Comparison of ENCODE assay signal across 8 cellular contexts in the genomic region with DNA sequence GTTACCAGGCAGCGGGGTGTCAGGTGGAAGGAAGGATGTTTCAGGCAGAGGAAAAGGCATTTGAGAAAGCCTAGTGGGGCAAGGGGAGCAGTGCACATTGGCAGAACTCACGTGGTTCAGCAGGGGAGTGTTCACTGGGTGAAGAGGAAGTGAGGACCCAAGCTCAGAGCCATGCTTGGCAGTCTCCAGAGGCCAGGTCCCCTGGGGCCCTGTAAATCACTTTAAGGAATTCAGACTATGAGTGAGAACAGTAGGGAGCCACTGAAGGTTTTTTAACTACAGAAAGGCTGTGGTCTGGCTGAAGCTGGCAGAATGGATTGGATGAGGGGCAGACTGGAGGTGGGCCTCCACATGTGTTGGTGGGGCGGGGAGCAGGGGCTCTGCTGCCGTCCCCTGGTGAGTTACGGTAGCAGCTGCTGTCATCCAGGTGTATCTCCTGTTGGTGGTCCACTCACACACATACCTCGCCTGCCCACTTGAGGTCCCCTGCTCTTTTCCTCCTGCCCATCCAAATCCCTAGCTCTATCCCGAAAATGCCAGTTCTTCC. TPM values are rescaled to one million over a fixed set of nuclear protein-coding genes. Genes with fewer than 3 reads are reported as not detected.
DNase-seq lines count a peak whose midpoint lies in the region; ATAC-seq and TF ChIP-seq lines count a peak whose summit lies in the region.

No MANE protein-coding gene starts in this region.

- H3K36me3 Mint-ChIP-seq in Calu3 (ENCODE audit: insufficient read depth, unreplicated experiment) (peaks cover 10% of the 10 kb centered on the region), osteocyte (ENCODE audit: unreplicated experiment) (no peaks in the 10 kb centered on the region)

- DNase-seq in ACHN (peak; percentile 85), OCI-M1 (lab: John Stamatoyannopoulos, UW) (peak; percentile 34), cardiac fibroblast (ENCODE audit: low read depth in 2 of 2) (peak; percentile 36 to 71), Calu3 (no peak), osteocyte (ENCODE audit: extremely low spot score, unreplicated experiment) (no peak)
- peak in 5 of 6 experiments; percentile 26 to 63 (median 57) for DNase-seq in stimulated activated naive CD4-positive, alpha-beta T cell (lab: John Stamatoyannopoulos, UW)

- H3K4me3 Mint-ChIP-seq in Calu3 (ENCODE audit: low read depth, unreplicated experiment) (no peak overlapping the region), osteocyte (ENCODE audit: unreplicated experiment) (no peak overlapping the region)

- H3K9me3 Mint-ChIP-seq in Calu3 (ENCODE audit: low read depth, unreplicated experiment) (no peaks in the 10 kb centered on the region), osteocyte (ENCODE audit: unreplicated experiment) (no peaks in the 10 kb centered on the region)

- ATAC-seq in GM18873 (IDR thresholded peaks at IDR 0.05; ENCODE audit: low FRiP score, unreplicated experiment) (peak; percentile 67), HG03039 (IDR thresholded peaks at IDR 0.05; ENCODE audit: unreplicated experiment) (peak; percentile 50)

- no TSS peak for BruUV-seq in Calu3 (replicated peaks; lab: Mats Ljungman, UMichigan)

- intact Hi-C loops in Calu3 (cut with micrococcal nuclease; ENCODE audit: unreplicated experiment), result no loop called here

- in situ Hi-C loops in ACHN (cut with HindIII; ENCODE audit: low pct_ligation_motif_present, low pct_unique_long_range_greater_than_20kb, low sequenced_read_pairs), result loop anchor here (25.0 kb wide), 1 partner anchor 212 kb away; a partner anchor contains a TSS

- peak; percentile 7 for TF ChIP-seq CTCF in cardiac fibroblast (IDR thresholded peaks at IDR 0.05; ENCODE audit: low read depth, low read length)
- TF ChIP-seq CTCF in Calu3 (IDR thresholded peaks at IDR 0.05; ENCODE audit: unreplicated experiment), result no peak
- TF ChIP-seq CTCF in osteocyte (IDR thresholded peaks at IDR 0.05), result no peak

- H3K27me3 Mint-ChIP-seq in Calu3 (ENCODE audit: unreplicated experiment), result no peaks in the 10 kb centered on the region
- no peaks in the 10 kb centered on the region for H3K27me3 Mint-ChIP-seq in osteocyte (ENCODE audit: unreplicated experiment)

- H3K4me3 ChIP-seq in cardiac fibroblast (replicated peaks in 1 of 2; ENCODE audit: low read depth in 2 of 2, low read length in 2 of 2), result no peak overlapping the region

- H3K4me1 Mint-ChIP-seq in Calu3 (ENCODE audit: low read depth, unreplicated experiment), result peaks cover 50% of the 10 kb centered on the region
- H3K4me1 Mint-ChIP-seq in osteocyte (ENCODE audit: unreplicated experiment), result peaks cover 47% of the 10 kb centered on the region

- CTCF ChIA-PET in Calu3 (lab: Charles Lee), result interaction anchor here (0.8 kb wide), 1 partner anchor 9 kb away, joined by 4 read pairs; no protein-coding TSS in a partner anchor

- no peak overlapping the region for H3K27ac Mint-ChIP-seq in Calu3 (ENCODE audit: unreplicated experiment)
- H3K27ac Mint-ChIP-seq in osteocyte (ENCODE audit: unreplicated experiment), result no peak overlapping the region

RNA-seq across cellular contexts. Expression of a gene that starts 5.1 kb away (rescaled TPM):
- 33.0 and 37.5 TPM in 2 replicates for total RNA-seq in Calu3 (2022)
- 22.1 and 24.0 TPM in 2 replicates for total RNA-seq in osteocyte

RNA-seq across cellular contexts. Expression of a gene that starts 7.2 kb away (rescaled TPM):
- total RNA-seq in Calu3 (2022), result 32.3 and 40.3 TPM in 2 replicates
- 32.4 and 35.8 TPM in 2 replicates for total RNA-seq in osteocyte

Comparison
In these comparisons a context has a peak if more than half of its experiments do, and no peak if none do; other contexts are left out.
1. DNase-seq: peak in ACHN (single experiment), OCI-M1 (single experiment), cardiac fibroblast (2 of 2) and stimulated activated naive CD4-positive, alpha-beta T cell (5 of 6); none in Calu3 (single experiment) and osteocyte (single experiment).